ENCODE assay signal across 8 cellular contexts in the genomic region with DNA sequence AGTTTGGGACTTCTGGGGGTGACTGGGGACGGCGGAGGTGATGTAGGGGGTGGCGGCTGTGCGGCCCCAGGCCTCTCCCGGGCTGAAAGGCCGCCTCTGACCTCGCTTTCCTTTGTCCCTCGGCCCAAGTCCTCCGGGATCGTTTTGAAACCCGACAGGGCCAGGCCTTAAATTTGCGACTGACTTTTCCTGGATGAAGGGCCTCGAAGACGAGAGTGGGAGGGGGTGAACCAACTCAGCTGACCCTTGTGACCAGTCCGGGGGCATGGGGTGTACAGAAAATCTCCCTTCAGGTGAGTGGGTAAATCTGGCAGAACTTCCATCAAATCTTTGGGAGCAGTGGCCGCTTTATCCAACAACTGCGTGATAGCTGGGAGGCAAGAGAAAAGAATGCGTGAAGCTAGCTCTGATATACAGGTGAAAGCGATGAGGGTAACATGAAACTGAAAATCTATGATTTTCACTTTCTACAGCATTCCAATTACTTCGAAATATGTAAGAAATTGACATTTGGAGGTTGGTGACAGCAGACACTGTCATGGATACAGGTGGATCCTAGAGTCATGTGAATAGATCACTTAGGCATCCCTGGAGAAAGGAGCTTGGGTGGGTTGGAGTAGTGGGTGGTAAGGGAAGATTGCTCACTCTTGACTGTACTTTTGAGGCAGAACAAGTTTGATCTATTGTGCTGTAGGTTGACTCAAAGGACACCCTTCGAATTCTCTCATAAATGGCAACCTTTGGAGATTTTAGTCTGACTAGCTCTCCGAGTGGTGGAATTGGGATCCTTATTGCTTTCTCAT. TPM values are rescaled to one million over a fixed set of nuclear protein-coding genes. Genes with fewer than 3 reads are reported as not detected.
DNase-seq lines count a peak whose midpoint lies in the region; FAIRE-seq and TF ChIP-seq lines count a peak whose summit lies in the region.

No MANE protein-coding gene starts in this region.

- peak overlapping the region; percentile 40; the same call in 1 of the 2 replicates for H3K18ac ChIP-seq in H1 (ENCODE audit: extremely low read depth, low read length)

- H3K9me2 ChIP-seq in DOHH2 (replicated peaks; ENCODE audit: control insufficient read depth, low read length) (no peaks in the 10 kb centered on the region), OCI-LY7 (ENCODE audit: insufficient read depth, low read length) (no peaks in the 10 kb centered on the region)

- peak overlapping the region; percentile 74 to 95 (median 87) for H3K9ac ChIP-seq in H1 (replicated peaks in 1 of 4; ENCODE audit: extremely low read depth in 1 of 4, low read depth in 3 of 4, low read length in 3 of 4)

- H3K4me1 ChIP-seq in DOHH2 (ENCODE audit: control insufficient read depth, low read length) (peaks cover 37% of the 10 kb centered on the region), OCI-LY7 (ENCODE audit: insufficient read depth, low read length, poor library complexity, severe bottlenecking) (peaks cover 37% of the 10 kb centered on the region), H1 (replicated peaks in 1 of 4; ENCODE audit: control insufficient read depth in 3 of 4, insufficient read depth in 4 of 4, low read length in 3 of 4) (peaks cover 4 to 12% (median 11%) of the 10 kb centered on the region in 4 experiments; a peak in 6 of 7 replicates)

- peak overlapping the region; percentile 82; the same call in 1 of the 2 replicates for H4K8ac ChIP-seq in H1 (ENCODE audit: extremely low read depth, insufficient read depth, low read length)

- no peak overlapping the region for H4K5ac ChIP-seq in H1 (ENCODE audit: insufficient read length, low read depth, low read length)

- H2BK5ac ChIP-seq in H1 (ENCODE audit: low read depth, low read length) = no peak overlapping the region

- H3K27me3 Mint-ChIP-seq in neural crest cell (ENCODE audit: low read depth) = no peaks in the 10 kb centered on the region

- H3K23me2 ChIP-seq in H1 (ENCODE audit: low read depth, low read length) = peaks cover 4% of the 10 kb centered on the region; the same call in 1 of the 2 replicates

- no peak for TF ChIP-seq RAD21 in H1 (IDR thresholded peaks at IDR 0.05 in 1 of 2, conservative IDR thresholded peaks at IDR 0.05 in 1 of 2; ENCODE audit: low read depth in 2 of 2, low read length in 2 of 2)

- no peak for TF ChIP-seq CTCF in DOHH2 (IDR thresholded peaks at IDR 0.05; ENCODE audit: low read depth, low read length, poor library complexity, severe bottlenecking)
- TF ChIP-seq CTCF in OCI-LY7 (conservative IDR thresholded peaks at IDR 0.05; ENCODE audit: low read length) = no peak
- TF ChIP-seq CTCF in H1 (IDR thresholded peaks at IDR 0.05; ENCODE audit: control extremely low read depth in 1 of 3, insufficient read depth in 1 of 3, low read depth in 1 of 3, low read length in 3 of 3) = no peak
- TF ChIP-seq CTCF in neural crest cell (conservative IDR thresholded peaks at IDR 0.05) = no peak

- H2BK12ac ChIP-seq in H1 (ENCODE audit: low read depth, low read length) = no peak overlapping the region

- H2AK5ac ChIP-seq in H1 (ENCODE audit: low read depth, low read length) = no peak overlapping the region

- DNase-seq in OCI-LY7 (ENCODE audit: low spot score) = no peak
- no peak for DNase-seq in H1 (ENCODE audit: low read depth in 1 of 2, low spot score in 2 of 2)
- DNase-seq in neural crest cell (ENCODE audit: low read depth, low spot score) = no peak
- DNase-seq in NCI-H1092 treated with DMSO at 0.1 percent for 48 hours (lab: John Stamatoyannopoulos, UW) = no peak
- no peak for DNase-seq in stimulated activated CD4-positive, alpha-beta T cell treated with anti-CD3 and anti-CD28 coated beads, Interleukin-12 subunit alpha, Interleukin-12 subunit beta, amount 100 ng/mL, for 4 hours
- no peak for DNase-seq in activated CD4-positive, CD25-positive, alpha-beta regulatory T cell treated with anti-CD3 and anti-CD28 coated beads, Interleukin-2, amount 50 U/mL, for 72 hours
- DNase-seq in frontal cortex (ENCODE audit: low spot score in 2 of 2) = no peak

- 15% methylated on average over 20 of the region's 22 CpGs; no CpG with 5 or more reads in 1 of the 2 experiments for WGBS in H1 (ENCODE audit: extremely low coverage in 1 of 2, insufficient coverage in 1 of 2, insufficient read length in 1 of 2, insufficient replicate concordance in 2 of 2, low coverage in 1 of 2, low lambda C conversion rate in 2 of 2, missing lambda C conversion rate in 1 of 2), 2 experiments

- H3K79me2 ChIP-seq in DOHH2 (ENCODE audit: control insufficient read depth, low read length) = peaks cover 49% of the 10 kb centered on the region
- H3K79me2 ChIP-seq in OCI-LY7 (ENCODE audit: insufficient read depth, low read depth, low read length) = peaks cover 32% of the 10 kb centered on the region; the same call in 1 of the 2 replicates
- peaks cover 3 to 53% of the 10 kb centered on the region in 2 experiments; a peak in 3 of 4 replicates for H3K79me2 ChIP-seq in H1 (ENCODE audit: control insufficient read depth in 1 of 2, insufficient read depth in 2 of 2, low read length in 2 of 2)

- H3K36me3 Mint-ChIP-seq in neural crest cell (ENCODE audit: low read depth) = peaks cover 8% of the 10 kb centered on the region

- intact Hi-C loops in OCI-LY7 (cut with micrococcal nuclease; ENCODE audit: unreplicated experiment) = no loop called here

- H3K4me3 ChIP-seq in DOHH2 (ENCODE audit: low read length) (peak overlapping the region; percentile 91), OCI-LY7 (ENCODE audit: low read depth, low read length, poor library complexity, severe bottlenecking) (peak overlapping the region; percentile 99), H1 (ENCODE audit: extremely low read depth in 1 of 4, insufficient read depth in 2 of 4, low read depth in 3 of 4, low read length in 4 of 4) (peak overlapping the region; percentile 40 to 82 (median 78))

- no peaks in the 10 kb centered on the region for H3K79me1 ChIP-seq in H1 (ENCODE audit: low read depth, low read length)

- peak overlapping the region; percentile 100 for H3K4me3 Mint-ChIP-seq in neural crest cell

- no TSS peak for BruUV-seq in OCI-LY7 (replicated peaks; lab: Mats Ljungman, UMichigan)

- H4K20me1 ChIP-seq in DOHH2 (ENCODE audit: control insufficient read depth, insufficient read depth, low read depth, low read length) (0 out of 2 replicates have a peak, but pooled peaks cover 8% of the 10 kb centered on the region), OCI-LY7 (ENCODE audit: insufficient read depth, low read length) (0 out of 2 replicates have a peak, but pooled peaks cover 19% of the 10 kb centered on the region), H1 (replicated peaks in 1 of 2; ENCODE audit: control insufficient read depth in 1 of 2, insufficient read depth in 2 of 2, low read length in 2 of 2) (peaks cover 10% of the 10 kb centered on the region in 2 experiments)

- no peak overlapping the region for H2BK20ac ChIP-seq in H1 (ENCODE audit: low read length)

- H3K4ac ChIP-seq in H1 (replicated peaks; ENCODE audit: insufficient read length, low read depth, low read length) = no peak overlapping the region

- H3K27ac Mint-ChIP-seq in neural crest cell (ENCODE audit: unreplicated experiment) = peak overlapping the region; percentile 100

- H3K9me3 Mint-ChIP-seq in neural crest cell = no peaks in the 10 kb centered on the region

- FAIRE-seq in H1 (lab: Jason Lieb, UNC) (no peak), frontal cortex (lab: Jason Lieb, UNC) (no peak)

- no peak overlapping the region for H4K91ac ChIP-seq in H1 (replicated peaks; ENCODE audit: insufficient read length, low read length)

- no peak overlapping the region for H2BK120ac ChIP-seq in H1 (replicated peaks; ENCODE audit: low read depth, low read length)

- TF ChIP-seq EP300 in H1 (IDR thresholded peaks at IDR 0.05; ENCODE audit: borderline replicate concordance in 1 of 2, low read depth in 2 of 2, low read length in 2 of 2) = no peak

- H3K4me1 Mint-ChIP-seq in neural crest cell = peaks cover 57% of the 10 kb centered on the region

- TF ChIP-seq POLR2A in H1 (IDR thresholded peaks at IDR 0.05; ENCODE audit: control extremely low read depth in 1 of 2, low read depth in 2 of 2, low read length in 2 of 2) = no peak

- H3K27ac ChIP-seq in DOHH2 (ENCODE audit: low read depth, low read length) (no peak overlapping the region), OCI-LY7 (ENCODE audit: low read depth, low read length, poor library complexity, severe bottlenecking) (no peak overlapping the region), H1 (ENCODE audit: low read depth, low read length) (peak overlapping the region; percentile 86)

- no peak overlapping the region for H3K56ac ChIP-seq in H1 (replicated peaks; ENCODE audit: insufficient read length, low read depth, low read length)

- no peaks in the 10 kb centered on the region for H3F3A ChIP-seq in DOHH2 (ENCODE audit: control insufficient read depth, insufficient read depth)

- H3K9me3 ChIP-seq in DOHH2 (ENCODE audit: control insufficient read depth, insufficient read depth, low read length) (no peaks in the 10 kb centered on the region), OCI-LY7 (ENCODE audit: low read length) (no peaks in the 10 kb centered on the region), H1 (ENCODE audit: insufficient read depth in 2 of 2, low read depth in 1 of 2, low read length in 1 of 2) (no peaks in the 10 kb centered on the region)

- no peak overlapping the region for H3K23ac ChIP-seq in H1 (ENCODE audit: insufficient read length)

- CTCF ChIA-PET in OCI-LY7 (lab: Charles Lee; ENCODE audit: unreplicated experiment) (interaction anchor here (0.6 to 2.8 kb wide), 10 partner anchors 12 to 439 kb away, joined by 3 to 49 read pairs (median 3); partner anchors contain the start of gene GNAI3), H1 (lab: Charles Lee; ENCODE audit: partially characterized antibody) (interaction anchor here (0.7 to 18.1 kb wide), 22 partner anchors 10 to 345 kb away, joined by 3 to 700 read pairs (median 6); no protein-coding TSS in a partner anchor)

- POLR2A ChIA-PET in OCI-LY7 (lab: Charles Lee) (interaction anchor here (0.6 to 1.3 kb wide), 8 partner anchors 14 to 1131 kb away, joined by 3 to 6 read pairs (median 3); no protein-coding TSS in a partner anchor), H1 (lab: Charles Lee; ENCODE audit: partially characterized antibody) (interaction anchor here (0.7 to 4.3 kb wide), 20 partner anchors 8 to 437 kb away, joined by 3 to 19 read pairs (median 4); partner anchors contain the start of gene GNAI3)

- H2BK15ac ChIP-seq in H1 (ENCODE audit: low read length) = no peak overlapping the region

- H3K36me3 ChIP-seq in DOHH2 (ENCODE audit: control insufficient read depth, low read length) (peaks cover 17% of the 10 kb centered on the region), OCI-LY7 (ENCODE audit: insufficient read depth, low read length) (peaks cover 6% of the 10 kb centered on the region), H1 (ENCODE audit: control insufficient read depth in 2 of 4, insufficient read depth in 4 of 4, low read length in 3 of 4) (peaks cover 0 to 7% (median 2%) of the 10 kb centered on the region in 4 experiments; a peak in 2 of 8 replicates)

- H3K14ac ChIP-seq in H1 (ENCODE audit: insufficient read length) = no peak overlapping the region

- H3K27me3 ChIP-seq in DOHH2 (ENCODE audit: control insufficient read depth, low read length) = no peaks in the 10 kb centered on the region; the same call in 1 of the 2 replicates
- H3K27me3 ChIP-seq in H1 (replicated peaks in 1 of 4; ENCODE audit: control insufficient read depth in 3 of 4, extremely low read depth in 1 of 4, insufficient read depth in 3 of 4, low read length in 3 of 4) = no peaks in the 10 kb centered on the region

- H3K4me2 ChIP-seq in DOHH2 (ENCODE audit: low read length) (peak overlapping the region; percentile 92), OCI-LY7 (ENCODE audit: low read length) (peak overlapping the region; percentile 100), H1 (ENCODE audit: insufficient read depth in 1 of 2, low read depth in 2 of 2, low read length in 2 of 2) (peak overlapping the region; percentile 83 to 84)

- H2AFZ ChIP-seq in OCI-LY7 (ENCODE audit: low read length) = peak overlapping the region; percentile 80
- no peak overlapping the region for H2AFZ ChIP-seq in H1 (ENCODE audit: low read length)

RNA-seq across cellular contexts. Expression of gene AHCYL1, which starts 0.9 kb away (rescaled TPM):
- total RNA-seq in OCI-LY7 (2014; rRNA removed; shearing (Covaris generic)) = 18.5 and 20.5 TPM in 2 replicates
- total RNA-seq in OCI-LY7 (2022) = 45.5 and 52.8 TPM in 2 replicates
- 92.5 and 95.9 TPM in 2 replicates for total RNA-seq in H1 (2021; fragmentation: NEBNext Ultra II Directional; extraction: Animal tissue kit (Norgen Biotek cat#: 25700))
- polyA plus RNA-seq in H1 (2011; rRNA removed) = 55.8 and 64.5 TPM in 2 replicates
- 62.7 TPM for polyA plus RNA-seq in H1 (2011; cell fraction: cytosol; rRNA removed)
- polyA plus RNA-seq in H1 (2011; cell fraction: nucleus; rRNA removed) = 54.7 TPM
- 74.7 to 98.1 TPM (median 80.1 TPM) in 4 replicates for polyA plus RNA-seq in H1 (2012, experiment 1 of 2)
- 12.0 TPM for polyA plus RNA-seq in H1 (2012, experiment 2 of 2)
- 64.4 TPM for polyA plus RNA-seq in H1 (2013, experiment 1 of 2)
- 62.7 TPM for polyA plus RNA-seq in H1 (2013, experiment 2 of 2)
- polyA minus RNA-seq in H1 (2011; rRNA and poly(A)+ RNA removed) = 83.3 and 95.8 TPM in 2 replicates
- polyA minus RNA-seq in H1 (2011; cell fraction: cytosol; rRNA and poly(A)+ RNA removed) = 46.4 TPM
- 34.2 TPM for polyA minus RNA-seq in H1 (2011; cell fraction: nucleus; rRNA and poly(A)+ RNA removed)
- total RNA-seq in neural crest cell = 90.1 and 94.0 TPM in 2 replicates
- total RNA-seq in frontal cortex = 21.2 TPM

RNA-seq across cellular contexts. Expression of gene STRIP1, which starts 49.0 kb away (rescaled TPM):
- 33.1 and 45.5 TPM in 2 replicates for total RNA-seq in OCI-LY7 (2014; rRNA removed; shearing (Covaris generic))
- 42.2 and 43.7 TPM in 2 replicates for total RNA-seq in OCI-LY7 (2022)
- 45.1 and 45.6 TPM in 2 replicates for total RNA-seq in H1 (2021; fragmentation: NEBNext Ultra II Directional; extraction: Animal tissue kit (Norgen Biotek cat#: 25700))
- 21.3 and 23.7 TPM in 2 replicates for polyA plus RNA-seq in H1 (2011; rRNA removed)
- polyA plus RNA-seq in H1 (2011; cell fraction: cytosol; rRNA removed) = 31.9 TPM
- polyA plus RNA-seq in H1 (2011; cell fraction: nucleus; rRNA removed) = 115 TPM
- polyA plus RNA-seq in H1 (2012, experiment 1 of 2) = 31.9 to 37.5 TPM (median 34.3 TPM) in 4 replicates
- polyA plus RNA-seq in H1 (2012, experiment 2 of 2) = 15.7 TPM
- polyA plus RNA-seq in H1 (2013, experiment 1 of 2) = 24.5 TPM
- polyA plus RNA-seq in H1 (2013, experiment 2 of 2) = 23.5 TPM
- polyA minus RNA-seq in H1 (2011; rRNA and poly(A)+ RNA removed) = 75.4 and 77.6 TPM in 2 replicates
- 26.4 TPM for polyA minus RNA-seq in H1 (2011; cell fraction: cytosol; rRNA and poly(A)+ RNA removed)
- 81.9 TPM for polyA minus RNA-seq in H1 (2011; cell fraction: nucleus; rRNA and poly(A)+ RNA removed)
- 69.1 and 71.0 TPM in 2 replicates for total RNA-seq in neural crest cell
- total RNA-seq in frontal cortex = 98.2 TPM
